In genomic region chr17:3556239-3556904, GRCh38 we compare ENCODE assay signal across 11 cellular contexts.
"Had no signal": no experiment of that assay in that cellular context is flagged by ENCODE, and none has a peak within 500 bp of the region (broad histone marks: within the 10 kb centered on the region; RNA-seq: fewer than 3 reads in every experiment).

No MANE protein-coding gene starts in this region.

- H3K27me3 ChIP-seq: neural progenitor cell had no signal

- H3K36me3 ChIP-seq: esophagus squamous epithelium, heart right ventricle, neural progenitor cell, transverse colon had no signal

- DNase-seq: activated naive CD4-positive, alpha-beta T cell treated with anti-CD3 and anti-CD28 coated beads for 36 hours; activated T-cell treated with anti-CD3 and anti-CD28 coated beads for 4 hours; esophagus squamous epithelium; foreskin fibroblast; heart right ventricle; islet precursor cell; left ventricle myocardium superior; T1000; transverse colon had no signal

- H3K4me3 ChIP-seq: heart right ventricle, neural progenitor cell, transverse colon had no signal

- H3K4me1 ChIP-seq: neural progenitor cell had no signal

- H3K4me2 ChIP-seq: neural progenitor cell had no signal

- ATAC-seq: activated T-helper 17 cell treated with anti-CD3 and anti-CD28 coated beads, Interleukin-2, amount 50 U/mL, for 72 hours; heart right ventricle; left ventricle myocardium superior had no signal

- H3K9me3 ChIP-seq: esophagus squamous epithelium, heart right ventricle, transverse colon had no signal

- H3K27ac ChIP-seq: heart right ventricle, neural progenitor cell, transverse colon had no signal

- H3K9ac ChIP-seq: neural progenitor cell had no signal

- H2AFZ ChIP-seq: neural progenitor cell had no signal
